Comparison of ENCODE assay signal across 1 cellular context in the genomic region with DNA sequence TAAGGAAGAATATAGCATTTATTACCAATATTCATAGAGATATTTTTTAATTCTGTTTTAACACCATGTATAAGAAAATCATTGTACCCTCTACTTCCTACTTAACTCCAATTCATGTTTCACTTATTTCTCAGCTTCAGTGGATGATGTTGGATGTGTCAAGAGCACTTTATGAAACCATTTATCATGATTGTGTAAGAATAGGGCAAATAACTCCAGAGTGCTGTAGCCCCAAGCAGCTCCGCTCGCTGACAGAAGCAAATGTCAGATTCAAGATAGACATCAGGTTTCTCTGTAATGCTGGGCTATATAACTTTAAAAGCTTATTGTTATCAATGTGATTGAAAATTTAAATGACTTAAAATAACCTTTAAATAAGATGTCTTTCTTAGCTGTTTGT.
TF ChIP-seq lines count a peak whose summit lies in the region.

No MANE protein-coding gene starts in this region.

TF ChIP-seq in HEK293, 187 proteins besides CTCF, POLR2A, EP300 and RAD21 (continued from another document):
- TF ChIP-seq, protein P1, sequence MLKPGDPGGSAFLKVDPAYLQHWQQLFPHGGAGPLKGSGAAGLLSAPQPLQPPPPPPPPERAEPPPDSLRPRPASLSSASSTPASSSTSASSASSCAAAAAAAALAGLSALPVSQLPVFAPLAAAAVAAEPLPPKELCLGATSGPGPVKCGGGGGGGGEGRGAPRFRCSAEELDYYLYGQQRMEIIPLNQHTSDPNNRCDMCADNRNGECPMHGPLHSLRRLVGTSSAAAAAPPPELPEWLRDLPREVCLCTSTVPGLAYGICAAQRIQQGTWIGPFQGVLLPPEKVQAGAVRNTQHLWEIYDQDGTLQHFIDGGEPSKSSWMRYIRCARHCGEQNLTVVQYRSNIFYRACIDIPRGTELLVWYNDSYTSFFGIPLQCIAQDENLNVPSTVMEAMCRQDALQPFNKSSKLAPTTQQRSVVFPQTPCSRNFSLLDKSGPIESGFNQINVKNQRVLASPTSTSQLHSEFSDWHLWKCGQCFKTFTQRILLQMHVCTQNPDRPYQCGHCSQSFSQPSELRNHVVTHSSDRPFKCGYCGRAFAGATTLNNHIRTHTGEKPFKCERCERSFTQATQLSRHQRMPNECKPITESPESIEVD (tag by site-specific recombination; IDR thresholded peaks at IDR 0.05) = peak; percentile 41; the same call in 1 of the 2 replicates
- TF ChIP-seq, protein P2, sequence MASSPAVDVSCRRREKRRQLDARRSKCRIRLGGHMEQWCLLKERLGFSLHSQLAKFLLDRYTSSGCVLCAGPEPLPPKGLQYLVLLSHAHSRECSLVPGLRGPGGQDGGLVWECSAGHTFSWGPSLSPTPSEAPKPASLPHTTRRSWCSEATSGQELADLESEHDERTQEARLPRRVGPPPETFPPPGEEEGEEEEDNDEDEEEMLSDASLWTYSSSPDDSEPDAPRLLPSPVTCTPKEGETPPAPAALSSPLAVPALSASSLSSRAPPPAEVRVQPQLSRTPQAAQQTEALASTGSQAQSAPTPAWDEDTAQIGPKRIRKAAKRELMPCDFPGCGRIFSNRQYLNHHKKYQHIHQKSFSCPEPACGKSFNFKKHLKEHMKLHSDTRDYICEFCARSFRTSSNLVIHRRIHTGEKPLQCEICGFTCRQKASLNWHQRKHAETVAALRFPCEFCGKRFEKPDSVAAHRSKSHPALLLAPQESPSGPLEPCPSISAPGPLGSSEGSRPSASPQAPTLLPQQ (tag by site-specific recombination; IDR thresholded peaks at IDR 0.05) = 0 out of 2 replicates have a peak, but pooled peaks have one; percentile 32
- TF ChIP-seq ZNF629 (tag by site-specific recombination; IDR thresholded peaks at IDR 0.05) (0 out of 2 replicates have a peak, but pooled peaks have one; percentile 20), ZNF341 (tag by site-specific recombination; IDR thresholded peaks at IDR 0.05; ENCODE audit: low read depth) (no peak)
